Comparison of ENCODE assay signal across 13 cellular contexts in the genomic region with DNA sequence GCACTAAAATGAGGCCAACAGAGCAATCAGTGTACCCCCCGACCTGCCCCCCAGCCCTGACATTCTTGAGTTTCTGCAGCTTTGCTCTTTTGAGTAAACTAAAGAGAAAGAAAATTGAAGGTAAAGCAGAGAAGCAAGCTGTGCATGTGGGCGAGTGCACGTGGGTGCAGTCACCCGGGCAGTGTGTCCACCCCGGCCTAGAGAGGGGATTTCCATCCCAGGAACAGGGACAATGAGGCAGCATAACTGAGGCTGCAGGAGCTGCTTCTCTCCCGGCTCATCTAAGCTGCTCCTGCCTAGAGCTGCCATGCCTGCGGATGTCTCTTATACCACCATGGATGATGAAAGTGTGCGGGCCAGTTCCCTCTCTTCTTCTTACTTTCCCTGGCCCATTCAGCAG. TPM values are rescaled to one million over a fixed set of nuclear protein-coding genes. Genes with fewer than 3 reads are reported as not detected.
DNase-seq lines count a peak whose midpoint lies in the region; ATAC-seq and TF ChIP-seq lines count a peak whose summit lies in the region.
"Had no signal": no experiment of that assay in that cellular context is flagged by ENCODE, and none has a peak within 500 bp of the region (broad histone marks: within the 10 kb centered on the region; RNA-seq: fewer than 3 reads in every experiment).

No MANE protein-coding gene starts in this region.

- H3K36me3 ChIP-seq in lower lobe of right lung (peaks cover 4% of the 10 kb centered on the region), sigmoid colon (no peaks in the 10 kb centered on the region)

- no peak overlapping the region for H3K4me3 ChIP-seq in right cardiac atrium (ENCODE audit: low read length)
- H3K4me3 ChIP-seq in lower lobe of right lung, result no peak overlapping the region
- H3K4me3 ChIP-seq in sigmoid colon, result no peak overlapping the region
- H3K4me3 ChIP-seq: psoas muscle had no signal

- H3K9me3 Mint-ChIP-seq in activated T-helper 1 cell treated with anti-CD3 and anti-CD28 coated beads, Interleukin-12 subunit alpha, Interleukin-12 subunit beta, Interleukin-2, Interleukin-4 antibody, amounts not matched to agents 30 ng/mL and 10 ng/mL and 1 ng/mL, durations not matched to agents 14 hours and 24 hours and 36 hours, result peaks cover 4% of the 10 kb centered on the region

- no peaks in the 10 kb centered on the region for H3K27me3 Mint-ChIP-seq in activated T-helper 1 cell treated with anti-CD3 and anti-CD28 coated beads, Interleukin-12 subunit alpha, Interleukin-12 subunit beta, Interleukin-2, Interleukin-4 antibody, amounts not matched to agents 30 ng/mL and 10 ng/mL and 1 ng/mL, durations not matched to agents 14 hours and 24 hours and 36 hours (ENCODE audit: insufficient read depth)

- no peak overlapping the region for H3K27ac ChIP-seq in right cardiac atrium (ENCODE audit: low read length)
- H3K27ac ChIP-seq in lower lobe of right lung, result peak overlapping the region; percentile 47
- H3K27ac ChIP-seq in sigmoid colon, result peak overlapping the region in 1 of 4 donors; percentile 43
- H3K27ac ChIP-seq: psoas muscle had no signal

- intact Hi-C loops in cardiac septum (cut with DNase I) (no loop called here), right cardiac atrium (cut with DNase I) (no loop called here), lower lobe of right lung (cut with DNase I) (no loop called here), sigmoid colon (cut with DNase I) (no loop called here)
- intact Hi-C loops in activated T-helper 1 cell treated with anti-CD3 and anti-CD28 coated beads, Interleukin-12 subunit alpha, Interleukin-12 subunit beta, Interleukin-2, Interleukin-4 antibody, amounts not matched to agents 30 ng/mL and 10 ng/mL and 1 ng/mL, durations not matched to agents 14 hours and 24 hours and 36 hours (cut with micrococcal nuclease), result loop anchor here (1.0 kb wide), 2 partner anchors 10 to 11 kb away; no protein-coding TSS in a partner anchor

- peaks cover 55% of the 10 kb centered on the region for H3K4me1 Mint-ChIP-seq in activated T-helper 1 cell treated with anti-CD3 and anti-CD28 coated beads, Interleukin-12 subunit alpha, Interleukin-12 subunit beta, Interleukin-2, Interleukin-4 antibody, amounts not matched to agents 30 ng/mL and 10 ng/mL and 1 ng/mL, durations not matched to agents 14 hours and 24 hours and 36 hours (ENCODE audit: low read depth)

- 81% methylated on average over 8 of the region's 8 CpGs for WGBS in right cardiac atrium
- 77 to 79% methylated on average over 8 of the region's 8 CpGs for WGBS in sigmoid colon, 2 donors

- TF ChIP-seq EP300 in sigmoid colon (IDR thresholded peaks at IDR 0.05), result no peak

- H3K4me1 ChIP-seq in right cardiac atrium (ENCODE audit: control insufficient read depth, insufficient read depth, low read length) (peaks cover 3% of the 10 kb centered on the region), lower lobe of right lung (peaks cover 69% of the 10 kb centered on the region), sigmoid colon (peaks cover 0 to 15% (median 0%) of the 10 kb centered on the region in 4 donors)
- H3K4me1 ChIP-seq: psoas muscle had no signal

- H3K9me3 ChIP-seq in right cardiac atrium (ENCODE audit: control insufficient read depth, low read length) (no peaks in the 10 kb centered on the region), lower lobe of right lung (no peaks in the 10 kb centered on the region), sigmoid colon (no peaks in the 10 kb centered on the region)
- H3K9me3 ChIP-seq: psoas muscle had no signal

- no peak for TF ChIP-seq POLR2A in sigmoid colon (IDR thresholded peaks at IDR 0.05)

- no peak for ATAC-seq in right cardiac atrium
- no peak for ATAC-seq in lower lobe of right lung
- ATAC-seq: psoas muscle had no signal

- DNase-seq in cardiac septum (ENCODE audit: low spot score), result peak; percentile 66
- DNase-seq in right cardiac atrium, result no peak
- no peak for DNase-seq in activated T-helper 1 cell treated with anti-CD3 and anti-CD28 coated beads, Interleukin-12 subunit alpha, Interleukin-12 subunit beta, Interleukin-2, Interleukin-4 antibody, amounts not matched to agents 30 ng/mL and 10 ng/mL and 1 ng/mL, durations not matched to agents 14 hours and 24 hours and 36 hours (ENCODE audit: low spot score)
- no peak for DNase-seq in lower lobe of right lung
- no peak for DNase-seq in dedifferentiated amniotic fluid mesenchymal stem cell (ENCODE audit: extremely low spot score)
- DNase-seq in AML-193 (lab: John Stamatoyannopoulos, UW), result no peak
- no peak for DNase-seq in sigmoid colon
- no peak for DNase-seq in pons (ENCODE audit: low spot score)
- DNase-seq: C1 segment of cervical spinal cord; caudate nucleus; NCI-H1436 treated with DMSO at 0.1 percent for 48 hours; psoas muscle; stimulated activated CD4-positive, alpha-beta T cell treated with anti-CD3 and anti-CD28 coated beads, Interleukin-2, amount 100 ng/mL, for 48 hours had no signal

- H3K27ac Mint-ChIP-seq in activated T-helper 1 cell treated with anti-CD3 and anti-CD28 coated beads, Interleukin-12 subunit alpha, Interleukin-12 subunit beta, Interleukin-2, Interleukin-4 antibody, amounts not matched to agents 30 ng/mL and 10 ng/mL and 1 ng/mL, durations not matched to agents 14 hours and 24 hours and 36 hours, result peak overlapping the region; percentile 94

- H3K27me3 ChIP-seq in right cardiac atrium (ENCODE audit: control insufficient read depth, insufficient read depth) (no peaks in the 10 kb centered on the region), lower lobe of right lung (ENCODE audit: low read depth) (no peaks in the 10 kb centered on the region), sigmoid colon (no peaks in the 10 kb centered on the region)

- TF ChIP-seq CTCF in lower lobe of right lung (IDR thresholded peaks at IDR 0.05), result no peak
- no peak for TF ChIP-seq CTCF in sigmoid colon (IDR thresholded peaks at IDR 0.05)

- peaks cover 21% of the 10 kb centered on the region for H3K36me3 Mint-ChIP-seq in activated T-helper 1 cell treated with anti-CD3 and anti-CD28 coated beads, Interleukin-12 subunit alpha, Interleukin-12 subunit beta, Interleukin-2, Interleukin-4 antibody, amounts not matched to agents 30 ng/mL and 10 ng/mL and 1 ng/mL, durations not matched to agents 14 hours and 24 hours and 36 hours (ENCODE audit: low read depth)

- peak overlapping the region; percentile 73 for H3K4me3 Mint-ChIP-seq in activated T-helper 1 cell treated with anti-CD3 and anti-CD28 coated beads, Interleukin-12 subunit alpha, Interleukin-12 subunit beta, Interleukin-2, Interleukin-4 antibody, amounts not matched to agents 30 ng/mL and 10 ng/mL and 1 ng/mL, durations not matched to agents 14 hours and 24 hours and 36 hours

RNA-seq across cellular contexts. Expression of a gene that starts 16.8 kb away (rescaled TPM):
- total RNA-seq in cardiac septum, result 0.30 TPM
- total RNA-seq in right cardiac atrium, result under 1 TPM; 0.51 to 0.79 (median 0.64) TPM
- polyA plus RNA-seq in right cardiac atrium, result 0.34 TPM
- total RNA-seq in activated T-helper 1 cell treated with anti-CD3 and anti-CD28 coated beads, Interleukin-12 subunit alpha, Interleukin-12 subunit beta, Interleukin-2, Interleukin-4 antibody, amounts not matched to agents 30 ng/mL and 10 ng/mL and 1 ng/mL, durations not matched to agents 14 hours and 24 hours and 36 hours, result 6.7 and 7.8 TPM in 2 replicates
- total RNA-seq in lower lobe of right lung, result 23.9 TPM
- total RNA-seq in sigmoid colon, result 1 to 10 TPM; 1.2 to 2.9 (median 1.7) TPM
- polyA plus RNA-seq in sigmoid colon, result 1 to 10 TPM in 1 of 3 donors, under 1 TPM in 2; 0.46 to 2.7 (median 0.60) TPM

RNA-seq across cellular contexts. Expression of a gene that starts 36.4 kb away (rescaled TPM):
- total RNA-seq in cardiac septum, result 15.3 TPM
- 10 to 100 TPM; 19.1 to 23.2 (median 19.8) TPM for total RNA-seq in right cardiac atrium
- 8.8 TPM for polyA plus RNA-seq in right cardiac atrium
- 55.2 and 60.9 TPM in 2 replicates for total RNA-seq in activated T-helper 1 cell treated with anti-CD3 and anti-CD28 coated beads, Interleukin-12 subunit alpha, Interleukin-12 subunit beta, Interleukin-2, Interleukin-4 antibody, amounts not matched to agents 30 ng/mL and 10 ng/mL and 1 ng/mL, durations not matched to agents 14 hours and 24 hours and 36 hours
- 24.4 TPM for total RNA-seq in lower lobe of right lung
- total RNA-seq in sigmoid colon, result 10 to 100 TPM; 14.9 to 24.6 (median 19.5) TPM
- polyA plus RNA-seq in sigmoid colon, result 10 to 100 TPM in 1 of 3 donors, 1 to 10 TPM in 2; 7.2 to 14.4 (median 8.8) TPM

RNA-seq across cellular contexts. Expression of a gene that starts 36.9 kb away (rescaled TPM):
- 3.2 TPM for total RNA-seq in cardiac septum
- total RNA-seq in right cardiac atrium, result 10 to 100 TPM in 1 of 4 donors, 1 to 10 TPM in 3; 4.8 to 10.8 (median 8.5) TPM
- polyA plus RNA-seq in right cardiac atrium, result 5.9 TPM
- 39.2 and 41.2 TPM in 2 replicates for total RNA-seq in activated T-helper 1 cell treated with anti-CD3 and anti-CD28 coated beads, Interleukin-12 subunit alpha, Interleukin-12 subunit beta, Interleukin-2, Interleukin-4 antibody, amounts not matched to agents 30 ng/mL and 10 ng/mL and 1 ng/mL, durations not matched to agents 14 hours and 24 hours and 36 hours
- 2.5 TPM for total RNA-seq in lower lobe of right lung
- total RNA-seq in sigmoid colon, result 1 to 10 TPM; 1.2 to 3.0 (median 1.7) TPM
- polyA plus RNA-seq in sigmoid colon, result 10 to 100 TPM in 2 of 3 donors, 1 to 10 TPM in 1; 4.8 to 25.1 (median 22.2) TPM

RNA-seq across cellular contexts. Expression of a gene that starts 39.5 kb away (rescaled TPM):
- 76.0 TPM for total RNA-seq in cardiac septum
- 10 to 100 TPM; 73.4 to 80.4 (median 79.5) TPM for total RNA-seq in right cardiac atrium
- polyA plus RNA-seq in right cardiac atrium, result 74.3 TPM
- 106 and 113 TPM in 2 replicates for total RNA-seq in activated T-helper 1 cell treated with anti-CD3 and anti-CD28 coated beads, Interleukin-12 subunit alpha, Interleukin-12 subunit beta, Interleukin-2, Interleukin-4 antibody, amounts not matched to agents 30 ng/mL and 10 ng/mL and 1 ng/mL, durations not matched to agents 14 hours and 24 hours and 36 hours
- total RNA-seq in lower lobe of right lung, result 68.6 TPM
- 10 to 100 TPM; 47.6 to 62.4 (median 57.1) TPM for total RNA-seq in sigmoid colon
- 10 to 100 TPM; 71.5 to 84.6 (median 75.4) TPM for polyA plus RNA-seq in sigmoid colon
